In genomic region chr11:96339704-96340554, GRCh38 we compare ENCODE assay signal across 1 cellular context.
A peak's percentile ranks its signal among the peaks of the same experiment; 100 is the strongest.
TF ChIP-seq lines count a peak whose summit lies in the region.

No MANE protein-coding gene starts in this region.

TF ChIP-seq in K562, 482 proteins besides CTCF, POLR2A, EP300 and RAD21 (continued from another document):
- TF ChIP-seq ZNF551 (CRISPR knock-in tag; IDR thresholded peaks at IDR 0.05) = no peak
- peak; percentile 28; the same call in 1 of the 2 replicates for TF ChIP-seq HMBOX1 (IDR thresholded peaks at IDR 0.05)
- no peak for TF ChIP-seq RHOXF2B (CRISPR knock-in tag; conservative IDR thresholded peaks at IDR 0.05)
- TF ChIP-seq MXD1 (CRISPR knock-in tag; IDR thresholded peaks at IDR 0.05; ENCODE audit: borderline replicate concordance, poor library complexity, severe bottlenecking) = no peak
- no peak for TF ChIP-seq CREB3 (tag; conservative IDR thresholded peaks at IDR 0.05; ENCODE audit: low read depth)
- no peak for TF ChIP-seq PATZ1 (CRISPR knock-in tag; IDR thresholded peaks at IDR 0.05; ENCODE audit: borderline replicate concordance)
- 0 out of 2 replicates have a peak, but pooled peaks have one; percentile 3 for TF ChIP-seq MGA (IDR thresholded peaks at IDR 0.05)
- peak; percentile 25 for TF ChIP-seq KDM5B (IDR thresholded peaks at IDR 0.05; ENCODE audit: insufficient replicate concordance, low read depth, low read length)
- no peak for TF ChIP-seq ZNF668 (CRISPR knock-in tag; IDR thresholded peaks at IDR 0.05)
- no peak for TF ChIP-seq TBP (optimal IDR thresholded peaks at IDR 0.05; ENCODE audit: low read depth, low read length)
- no peak for TF ChIP-seq GTF3C2 (IDR thresholded peaks at IDR 0.05; ENCODE audit: borderline replicate concordance, extremely low read depth, insufficient read length)
- no peak for TF ChIP-seq PHB2 (IDR thresholded peaks at IDR 0.05; ENCODE audit: low read depth)
- no peak for TF ChIP-seq ZKSCAN1 (IDR thresholded peaks at IDR 0.05; ENCODE audit: low read depth, low read length)
- no peak; the same call in 1 of the 2 replicates for TF ChIP-seq RAD51 (IDR thresholded peaks at IDR 0.05; ENCODE audit: borderline replicate concordance, low read depth)
- TF ChIP-seq OTX1 (CRISPR knock-in tag; IDR thresholded peaks at IDR 0.05) = no peak
- no peak for TF ChIP-seq TCF7L2 (IDR thresholded peaks at IDR 0.05; ENCODE audit: low read depth, low read length)
- TF ChIP-seq ZFX (CRISPR knock-in tag; IDR thresholded peaks at IDR 0.05) = peak; percentile 6; the same call in 1 of the 2 replicates
- no peak for TF ChIP-seq FOXK1 (CRISPR knock-in tag; IDR thresholded peaks at IDR 0.05; ENCODE audit: borderline replicate concordance)
- TF ChIP-seq THRB (CRISPR knock-in tag; conservative IDR thresholded peaks at IDR 0.05) = no peak
- 0 out of 2 replicates have a peak, but pooled peaks have one; percentile 4 for TF ChIP-seq L3MBTL2 (IDR thresholded peaks at IDR 0.05)
- TF ChIP-seq ZNF592 (IDR thresholded peaks at IDR 0.05) = no peak
- TF ChIP-seq HES1 (IDR thresholded peaks at IDR 0.05; ENCODE audit: low read depth) = no peak
- TF ChIP-seq ZNF3 (CRISPR knock-in tag; IDR thresholded peaks at IDR 0.05) = no peak
